Comparison of ENCODE assay signal across 26 cellular contexts in the genomic region with DNA sequence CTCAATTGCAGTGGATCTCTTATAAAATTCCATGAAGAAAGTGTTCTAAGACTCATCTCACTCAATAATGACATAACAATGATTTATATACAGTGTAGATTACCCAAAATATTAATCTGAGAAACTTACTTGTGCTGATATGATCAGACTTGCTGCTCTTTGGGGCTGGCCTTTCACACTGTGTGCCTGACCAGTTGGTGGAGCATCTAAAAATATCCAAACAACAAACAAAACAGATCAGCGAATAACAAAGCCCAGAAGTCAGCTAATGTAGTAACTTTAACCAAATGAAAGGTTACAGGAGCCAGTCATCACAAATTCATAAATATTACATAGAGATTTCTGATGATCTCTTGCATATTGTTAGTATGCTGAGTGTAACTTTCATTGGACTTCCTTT.
"Had no signal": no experiment of that assay in that cellular context is flagged by ENCODE, and none has a peak within 500 bp of the region (broad histone marks: within the 10 kb centered on the region; RNA-seq: fewer than 3 reads in every experiment).

No MANE protein-coding gene starts in this region.

- H3K36me3 Mint-ChIP-seq: natural killer cell; stimulated activated naive B cell treated with anti-CD40 and anti-IgM and Interleukin-4, amounts not matched to agents 10 μg/mL and 1 μg/mL and 100 μg/mL, for 72 hours had no signal

- H3K4me3 Mint-ChIP-seq: dendritic cell treated with granulocyte-macrophage colony-stimulating factor and Interleukin-4, amounts not matched to agents 40 ng/mL and 50 ng/mL, for 4 days; endodermal cell; natural killer cell; stimulated activated naive B cell treated with anti-CD40 and anti-IgM and Interleukin-4, amounts not matched to agents 10 μg/mL and 1 μg/mL and 100 μg/mL, for 72 hours; stimulated activated naive CD8-positive, alpha-beta T cell treated with anti-CD3 and anti-CD28 coated beads, Interleukin-15, Interleukin-2, amounts not matched to agents 100 ng/mL and 50 ng/mL, for 24 hours had no signal

- H3K4me1 Mint-ChIP-seq: endodermal cell; natural killer cell; stimulated activated naive B cell treated with anti-CD40 and anti-IgM and Interleukin-4, amounts not matched to agents 10 μg/mL and 1 μg/mL and 100 μg/mL, for 72 hours had no signal

- H3K9me3 ChIP-seq: colonic mucosa, esophagus muscularis mucosa, heart right ventricle, left lung, lower lobe of right lung, prostate gland, sigmoid colon, thyroid gland, vagina had no signal

- H3K27me3 ChIP-seq: colonic mucosa, esophagus muscularis mucosa, foreskin keratinocyte, heart right ventricle, left lung, sigmoid colon, thyroid gland, vagina had no signal

- H3K27ac Mint-ChIP-seq: dendritic cell treated with granulocyte-macrophage colony-stimulating factor and Interleukin-4, amounts not matched to agents 40 ng/mL and 50 ng/mL, for 4 days; endodermal cell; natural killer cell; stimulated activated naive B cell treated with anti-CD40 and anti-IgM and Interleukin-4, amounts not matched to agents 10 μg/mL and 1 μg/mL and 100 μg/mL, for 72 hours; stimulated activated naive CD8-positive, alpha-beta T cell treated with anti-CD3 and anti-CD28 coated beads, Interleukin-15, Interleukin-2, amounts not matched to agents 100 ng/mL and 50 ng/mL, for 24 hours had no signal

- H3K36me3 ChIP-seq: colonic mucosa, esophagus muscularis mucosa, heart right ventricle, left lung, lower lobe of right lung, prostate gland, sigmoid colon, thyroid gland, vagina had no signal

- H3K4me3 ChIP-seq: colonic mucosa, esophagus muscularis mucosa, heart right ventricle, left lung, lower lobe of right lung, prostate gland, sigmoid colon, skin epidermis, thyroid gland, vagina had no signal

- H3K4me1 ChIP-seq: colonic mucosa, esophagus muscularis mucosa, foreskin keratinocyte, heart right ventricle, left lung, lower lobe of right lung, parathyroid adenoma, prostate gland, sigmoid colon, thyroid gland, vagina had no signal

- H3K27me3 Mint-ChIP-seq: dendritic cell treated with granulocyte-macrophage colony-stimulating factor and Interleukin-4, amounts not matched to agents 40 ng/mL and 50 ng/mL, for 4 days; stimulated activated naive B cell treated with anti-CD40 and anti-IgM and Interleukin-4, amounts not matched to agents 10 μg/mL and 1 μg/mL and 100 μg/mL, for 72 hours; stimulated activated naive CD8-positive, alpha-beta T cell treated with anti-CD3 and anti-CD28 coated beads, Interleukin-15, Interleukin-2, amounts not matched to agents 100 ng/mL and 50 ng/mL, for 24 hours had no signal

- DNase-seq: colonic mucosa; effector CD8-positive, alpha-beta T cell; endodermal cell; foreskin keratinocyte; glutamatergic neuron; heart right ventricle; hippocampal formation; left cardiac atrium; left lung; lower lobe of right lung; natural killer cell; right cardiac atrium; sigmoid colon; stimulated activated CD4-positive, alpha-beta T cell treated with anti-CD3 and anti-CD28 coated beads, Interleukin-15, amount 100 ng/mL, for 24 hours; stimulated activated CD4-positive, alpha-beta T cell treated with anti-CD3 and anti-CD28 coated beads, Interleukin-2, amount 100 ng/mL, for 48 hours; stimulated activated naive B cell treated with anti-CD40 and anti-IgM and Interleukin-4, amounts not matched to agents 10 μg/mL and 1 μg/mL and 100 μg/mL, for 72 hours; thyroid gland; trophoblast cell had no signal

- H3K9me3 Mint-ChIP-seq: dendritic cell treated with granulocyte-macrophage colony-stimulating factor and Interleukin-4, amounts not matched to agents 40 ng/mL and 50 ng/mL, for 4 days; endodermal cell; stimulated activated naive B cell treated with anti-CD40 and anti-IgM and Interleukin-4, amounts not matched to agents 10 μg/mL and 1 μg/mL and 100 μg/mL, for 72 hours; stimulated activated naive CD8-positive, alpha-beta T cell treated with anti-CD3 and anti-CD28 coated beads, Interleukin-15, Interleukin-2, amounts not matched to agents 100 ng/mL and 50 ng/mL, for 24 hours had no signal

- ATAC-seq: foreskin keratinocyte; left lung; lower lobe of right lung; natural killer cell; stimulated activated naive B cell treated with anti-CD40 and anti-IgM and Interleukin-4, amounts not matched to agents 10 μg/mL and 1 μg/mL and 100 μg/mL, for 72 hours had no signal

- H3K27ac ChIP-seq: colonic mucosa, epithelial cell of prostate, esophagus muscularis mucosa, foreskin keratinocyte, heart right ventricle, left lung, lower lobe of right lung, parathyroid adenoma, prostate gland, sigmoid colon, skin epidermis, thyroid gland, vagina had no signal
